In genomic region chr16:89732142-89732917, GRCh38 we compare ENCODE assay signal across 12 cellular contexts. TPM values are rescaled to one million over a fixed set of nuclear protein-coding genes. Genes with fewer than 3 reads are reported as not detected.
A peak's percentile ranks its signal among the peaks of the same experiment; 100 is the strongest.
DNase-seq lines count a peak whose midpoint lies in the region; FAIRE-seq and TF ChIP-seq lines count a peak whose summit lies in the region.
"Had no signal": no experiment of that assay in that cellular context is flagged by ENCODE, and none has a peak within 500 bp of the region (broad histone marks: within the 10 kb centered on the region; RNA-seq: fewer than 3 reads in every experiment).

No MANE protein-coding gene starts in this region.

- peaks cover 0 to 2% (median 0%) of the 10 kb centered on the region in 7 donors for H3K9me3 Mint-ChIP-seq in CD14-positive monocyte
- H3K9me3 Mint-ChIP-seq: activated T-helper 2 cell treated with anti-CD3 and anti-CD28 coated beads, Interferon-gamma antibody, Interleukin-2, Interleukin-4, amounts not matched to agents 10 μg/mL and 5 μg/mL and 100 μg/mL, durations not matched to agents 14 hours and 24 hours and 36 hours; brain had no signal

- peak; percentile 47; the same call in 1 of the 2 replicates for TF ChIP-seq POLR2A in GM12891 (IDR thresholded peaks at IDR 0.05; ENCODE audit: low read depth, low read length)

- no peak for FAIRE-seq in GM12891 (lab: Jason Lieb, UNC)

- peak overlapping the region in 5 of 7 donors; percentile 35 to 73 (median 70) for H3K27ac Mint-ChIP-seq in CD14-positive monocyte

- peaks cover 0 to 4% (median 1%) of the 10 kb centered on the region in 3 donors for H3K27me3 Mint-ChIP-seq in CD14-positive monocyte (ENCODE audit: low read depth in 3 of 3)
- H3K27me3 Mint-ChIP-seq: brain had no signal

- peak overlapping the region; percentile 1 for H3K27ac ChIP-seq in caudate nucleus (ENCODE audit: low read depth, low read length)
- H3K27ac ChIP-seq: thyroid gland had no signal

- intact Hi-C loops in CD14-positive monocyte (cut with micrococcal nuclease): no loop called here

- no peak overlapping the region for H3K4me3 Mint-ChIP-seq in CD14-positive monocyte
- H3K4me3 Mint-ChIP-seq: brain had no signal

- H3K36me3 Mint-ChIP-seq in CD14-positive monocyte: peaks cover 78 to 99% of the 10 kb centered on the region in 2 donors

- TF ChIP-seq CTCF in CD14-positive monocyte (IDR thresholded peaks at IDR 0.05): no peak

- peaks cover 4% of the 10 kb centered on the region for H3K4me1 Mint-ChIP-seq in CD14-positive monocyte

- no peak for DNase-seq in CD14-positive monocyte (ENCODE audit: low spot score)
- no peak for DNase-seq in GM12891 (ENCODE audit: insufficient read length, low spot score)
- DNase-seq in caudate nucleus (lab: John Stamatoyannopoulos, UW): peak in 1 of 61 donors; percentile 16
- no peak for DNase-seq in hepatic stellate cell (ENCODE audit: low spot score)
- DNase-seq in stimulated activated CD4-positive, alpha-beta T cell treated with anti-CD3 and anti-CD28 coated beads, Interleukin-4, amount 100 ng/mL, for 4 hours: no peak
- DNase-seq in KBM-7: no peak
- DNase-seq: AML-193, MM.1S, NCI-H774, thyroid gland had no signal

- in situ Hi-C loops in KBM-7 (cut with MboI; ENCODE audit: low pct_unique_long_range_greater_than_20kb, low sequenced_read_pairs): no loop called here

TF ChIP-seq in GM12891, 5 proteins besides CTCF, POLR2A, EP300 and RAD21:
- TF ChIP-seq PAX5 (IDR thresholded peaks at IDR 0.05; ENCODE audit: insufficient read depth, low read length, severe bottlenecking): no peak
- TF ChIP-seq POU2F2 (IDR thresholded peaks at IDR 0.05; ENCODE audit: low read depth, low read length): no peak
- no peak for TF ChIP-seq POLR2AphosphoS5 (IDR thresholded peaks at IDR 0.05; ENCODE audit: low read depth, low read length)
TF ChIP-seq in GM12891: peak in this region for 0.

RNA-seq across cellular contexts. Expression of gene ZNF276, which starts 11.0 kb away (rescaled TPM):
- 1 to 10 TPM; 2.2 to 3.2 TPM for polyA plus RNA-seq in CD14-positive monocyte
- polyA plus RNA-seq in GM12891 (2012; ENCODE audit: low read depth, missing spikeins): 15.1 TPM

RNA-seq across cellular contexts. Expression of gene VPS9D1, which starts 11.6 kb away (rescaled TPM):
- 1 to 10 TPM; 1.2 to 1.6 TPM for polyA plus RNA-seq in CD14-positive monocyte
- polyA plus RNA-seq in GM12891 (2012; ENCODE audit: low read depth, missing spikeins): 2.4 TPM

RNA-seq across cellular contexts. Expression of gene SPATA2L, which starts 30.8 kb away (rescaled TPM):
- polyA plus RNA-seq in CD14-positive monocyte: 10 to 100 TPM in 1 of 2 donors, 1 to 10 TPM in 1; 10.0 to 15.1 TPM
- 4.0 TPM for polyA plus RNA-seq in GM12891 (2012; ENCODE audit: low read depth, missing spikeins)

RNA-seq across cellular contexts. Expression of gene CDK10, which starts 45.8 kb away (rescaled TPM):
- 10 to 100 TPM; 16.5 to 18.3 TPM for polyA plus RNA-seq in CD14-positive monocyte
- polyA plus RNA-seq in GM12891 (2012; ENCODE audit: low read depth, missing spikeins): 28.9 TPM
